ENCODE assay signal across 8 cellular contexts in genomic region chr21:15552914-15553491, GRCh38.
DNase-seq lines count a peak whose midpoint lies in the region; ATAC-seq and TF ChIP-seq lines count a peak whose summit lies in the region.

No MANE protein-coding gene starts in this region.

- no peaks in the 10 kb centered on the region for H3K4me1 ChIP-seq in psoas muscle

- no peaks in the 10 kb centered on the region for H3K9me3 ChIP-seq in psoas muscle

- no peak for ATAC-seq in GM21717 (IDR thresholded peaks at IDR 0.05; ENCODE audit: unreplicated experiment)
- ATAC-seq in psoas muscle = no peak

- H3K27me3 Mint-ChIP-seq in nephron (ENCODE audit: low read depth) = no peaks in the 10 kb centered on the region

- H3K36me3 ChIP-seq in psoas muscle (ENCODE audit: insufficient read depth in 1 of 2, low read depth in 1 of 2) = no peaks in the 10 kb centered on the region

- 52 to 63% (median 58%) methylated on average over 3 of the region's 3 CpGs for WGBS in psoas muscle, 3 donors

- no peaks in the 10 kb centered on the region for H3K27me3 ChIP-seq in psoas muscle (ENCODE audit: insufficient read depth in 3 of 3, low read length in 2 of 3)

- no peaks in the 10 kb centered on the region for H3K36me3 Mint-ChIP-seq in nephron (ENCODE audit: low read depth)

- peaks cover 11% of the 10 kb centered on the region for H3K9me3 Mint-ChIP-seq in nephron

- peak; percentile 7 for DNase-seq in EH (ENCODE audit: low read depth)
- peak; percentile 7 for DNase-seq in M059J (ENCODE audit: low read depth)
- peak; percentile 16 for DNase-seq in cerebellar cortex (ENCODE audit: low spot score)
- DNase-seq in NCI-H446 treated with DMSO at 0.1 percent for 48 hours (lab: John Stamatoyannopoulos, UW) = no peak
- no peak for DNase-seq in GDM1 (lab: John Stamatoyannopoulos, UW)
- DNase-seq in psoas muscle = no peak

- intact Hi-C loops in psoas muscle (cut with DNase I) = no loop called here

- H3K27ac ChIP-seq in psoas muscle = no peak overlapping the region

- no peak overlapping the region for H3K4me3 ChIP-seq in psoas muscle

- TF ChIP-seq CTCF in nephron (IDR thresholded peaks at IDR 0.05; ENCODE audit: unreplicated experiment in 3 of 3) (peak; percentile 47 to 59 (median 56)), psoas muscle (IDR thresholded peaks at IDR 0.05) (no peak)

- H3K4me3 Mint-ChIP-seq in nephron = no peak overlapping the region

- no peaks in the 10 kb centered on the region for H3K4me1 Mint-ChIP-seq in nephron

- H3K27ac Mint-ChIP-seq in nephron = no peak overlapping the region

Comparison
In these comparisons a context has a peak if more than half of its experiments do, and no peak if none do; other contexts are left out.
1. DNase-seq: peak in EH (single experiment), M059J (single experiment) and cerebellar cortex (single experiment); none in NCI-H446 treated with DMSO at 0.1 percent for 48 hours (single experiment), GDM1 (single experiment) and psoas muscle (0 of 2).